Comparison of ENCODE assay signal across 14 cellular contexts in the genomic region with DNA sequence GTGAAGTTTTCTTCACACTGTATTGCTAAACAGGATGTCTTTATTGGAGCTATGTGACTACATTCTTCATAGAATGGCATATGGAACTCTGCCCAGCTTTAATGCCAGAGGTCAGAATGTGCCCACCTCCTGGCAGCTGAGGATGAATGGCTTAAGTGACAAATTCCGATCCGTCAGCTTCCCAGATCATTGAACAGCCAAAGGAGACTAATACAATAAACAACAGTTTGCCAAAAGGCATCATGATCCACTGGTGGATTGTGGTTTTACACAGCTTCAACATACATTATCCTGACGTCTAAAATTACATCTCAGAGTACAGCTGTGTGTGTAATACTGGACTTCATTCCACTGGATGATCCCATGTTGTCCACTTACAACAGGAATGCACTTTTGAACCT.
DNase-seq lines count a peak whose midpoint lies in the region; ATAC-seq and TF ChIP-seq lines count a peak whose summit lies in the region.
"Had no signal": no experiment of that assay in that cellular context is flagged by ENCODE, and none has a peak within 500 bp of the region (broad histone marks: within the 10 kb centered on the region; RNA-seq: fewer than 3 reads in every experiment).

No MANE protein-coding gene starts in this region.

- CTCF ChIA-PET in Calu3 (lab: Charles Lee) = interaction anchor here (1.2 to 1.6 kb wide), 4 partner anchors 8 to 48 kb away, joined by 4 to 9 read pairs (median 8); no protein-coding TSS in a partner anchor

- DNase-seq in Calu3 (peak; percentile 44), NCI-H460 (ENCODE audit: extremely low read depth, low read depth) (peak; percentile 94), cerebellar cortex (ENCODE audit: low spot score) (peak; percentile 39), myocyte (ENCODE audit: low read depth) (peak; percentile 74), NCI-H187 (lab: John Stamatoyannopoulos, UW) (no peak), Peyer's patch (no peak)
- DNase-seq: activated CD4-positive, alpha-beta T cell treated with anti-CD3 and anti-CD28 coated beads, Interleukin-2, amount 50 U/mL, for 48 hours; activated naive CD4-positive, alpha-beta T cell; NCI-H510A; stimulated activated CD4-positive, alpha-beta T cell treated with anti-CD3 and anti-CD28 coated beads, Interleukin-4, amount 100 ng/mL, for 24 hours had no signal

- H3K4me1 ChIP-seq in Peyer's patch = peaks cover 0 to 20% (median 2%) of the 10 kb centered on the region in 4 donors
- H3K4me1 ChIP-seq: BLaER1 had no signal

- ATAC-seq in GM19452 (IDR thresholded peaks at IDR 0.05; ENCODE audit: unreplicated experiment) (no peak), GM19023 (IDR thresholded peaks at IDR 0.05; ENCODE audit: unreplicated experiment) (no peak)

- no peaks in the 10 kb centered on the region for H3K27me3 Mint-ChIP-seq in Calu3 (ENCODE audit: unreplicated experiment)

- H3K9me3 Mint-ChIP-seq in Calu3 (ENCODE audit: low read depth, unreplicated experiment) = peaks cover 3% of the 10 kb centered on the region

- H3K36me3 ChIP-seq in Peyer's patch = no peaks in the 10 kb centered on the region
- H3K36me3 ChIP-seq: BLaER1, neutrophil had no signal

- H3K27ac Mint-ChIP-seq in Calu3 (ENCODE audit: unreplicated experiment) = peak overlapping the region; percentile 67

- no peak for TF ChIP-seq CTCF in Calu3 (IDR thresholded peaks at IDR 0.05; ENCODE audit: unreplicated experiment)
- no peak for TF ChIP-seq CTCF in Peyer's patch (IDR thresholded peaks at IDR 0.05)

- peaks cover 5% of the 10 kb centered on the region for H3K36me3 Mint-ChIP-seq in Calu3 (ENCODE audit: insufficient read depth, unreplicated experiment)

- no peak for TF ChIP-seq POLR2A in Peyer's patch (IDR thresholded peaks at IDR 0.05)

- H3K27me3 ChIP-seq in Peyer's patch = no peaks in the 10 kb centered on the region
- H3K27me3 ChIP-seq: BLaER1, neutrophil had no signal

- H3K4me3 Mint-ChIP-seq in Calu3 (ENCODE audit: low read depth, unreplicated experiment) = no peak overlapping the region

- H3K4me3 ChIP-seq in Peyer's patch = no peak overlapping the region
- H3K4me3 ChIP-seq: BLaER1 had no signal

- intact Hi-C loops in Calu3 (cut with micrococcal nuclease; ENCODE audit: unreplicated experiment) = loop anchor here (2.0 kb wide), 1 partner anchor 29 kb away; no protein-coding TSS in a partner anchor

- H3K27ac ChIP-seq in Peyer's patch = peak overlapping the region in 1 of 4 donors; percentile 8
- H3K27ac ChIP-seq: BLaER1, neutrophil had no signal

- H3K4me1 Mint-ChIP-seq in Calu3 (ENCODE audit: low read depth, unreplicated experiment) = peaks cover 63% of the 10 kb centered on the region

- no peaks in the 10 kb centered on the region for H3K9me3 ChIP-seq in Peyer's patch
- H3K9me3 ChIP-seq: neutrophil had no signal

- no TSS peak for BruUV-seq in Calu3 (replicated peaks; lab: Mats Ljungman, UMichigan)

Comparison
In these comparisons a context has a peak if more than half of its experiments do, and no peak if none do; other contexts are left out.
1. DNase-seq: peak in Calu3 (single experiment), NCI-H460 (single experiment), cerebellar cortex (single experiment) and myocyte (single experiment); none in NCI-H187 (0 of 2) and Peyer's patch (0 of 3).